Comparison of ENCODE assay signal across 23 cellular contexts in genomic region chr6:7222197-7222596, GRCh38.
DNase-seq lines count a peak whose midpoint lies in the region; ATAC-seq, FAIRE-seq and TF ChIP-seq lines count a peak whose summit lies in the region.
"Had no signal": no experiment of that assay in that cellular context is flagged by ENCODE, and none has a peak within 500 bp of the region (broad histone marks: within the 10 kb centered on the region; RNA-seq: fewer than 3 reads in every experiment).

No MANE protein-coding gene starts in this region.

- BruUV-seq in GM12878 (replicated peaks; lab: Mats Ljungman, UMichigan) (TSS peak; percentile 14), A673 (replicated peaks; lab: Mats Ljungman, UMichigan) (no TSS peak)

- peak; percentile 11 for ATAC-seq in Right ventricle myocardium superior (ENCODE audit: poor library complexity)
- ATAC-seq in GM12878: no peak
- no peak for ATAC-seq in HG02840 (IDR thresholded peaks at IDR 0.05; ENCODE audit: low FRiP score, unreplicated experiment)
- no peak for ATAC-seq in activated T-cell treated with anti-CD3 and anti-CD28 coated beads, Interleukin-2, amount 50 U/mL, for 72 hours (replicated peaks in 1 of 2)
- ATAC-seq: CD8-positive, alpha-beta T cell; HCT116 had no signal

- H2BK15ac ChIP-seq in mesenchymal stem cell (ENCODE audit: low read depth, poor library complexity, severe bottlenecking): no peak overlapping the region

- intact Hi-C loops in Right ventricle myocardium superior (cut with DNase I) (no loop called here), GM12878 (cut with micrococcal nuclease; ENCODE audit: unreplicated experiment) (no loop called here), A673 (cut with micrococcal nuclease; ENCODE audit: unreplicated experiment) (no loop called here)

- DNase-seq in Right ventricle myocardium superior (no peak), right atrium auricular region (ENCODE audit: low spot score) (no peak), GM12878 (ENCODE audit: low read depth, low spot score) (no peak), mesenchymal stem cell (no peak), A673 (ENCODE audit: low spot score) (no peak)
- no peak for DNase-seq in activated T-cell treated with anti-CD3 and anti-CD28 coated beads, Interleukin-2, amount 50 U/mL, for 72 hours
- DNase-seq: 8988T; AML-193; C1 segment of cervical spinal cord; CD8-positive, alpha-beta T cell; Karpas-422; MV-4-11; NCI-H1694 treated with DMSO at 0.1 percent for 48 hours; NCI-H446; NCI-H526; OCI-M1; SHP77 had no signal

- H3K4me1 ChIP-seq in right atrium auricular region (peaks cover 0 to 64% of the 10 kb centered on the region in 2 donors), GM12878 (ENCODE audit: control insufficient read depth, insufficient read depth, low read length) (no peaks in the 10 kb centered on the region), mesenchymal stem cell (ENCODE audit: control insufficient read depth, insufficient read depth, low read depth, low read length) (peaks cover 5% of the 10 kb centered on the region), subcutaneous abdominal adipose tissue (ENCODE audit: control insufficient read depth in 5 of 5, insufficient read depth in 5 of 5, low read length in 5 of 5) (peaks cover 5 to 51% (median 41%) of the 10 kb centered on the region in 5 donors), A673 (ENCODE audit: insufficient read depth, low read length, poor library complexity, severe bottlenecking) (peaks cover 31% of the 10 kb centered on the region)

- H4K8ac ChIP-seq in mesenchymal stem cell (ENCODE audit: low read length): peak overlapping the region; percentile 17

- TF ChIP-seq CTCF in right atrium auricular region (IDR thresholded peaks at IDR 0.05) (no peak), GM12878 (IDR thresholded peaks at IDR 0.05 in 2 of 3, conservative IDR thresholded peaks at IDR 0.05 in 1 of 3; ENCODE audit: control insufficient read depth in 2 of 3, extremely low read depth in 1 of 3, insufficient read depth in 1 of 3, low read depth in 3 of 3, low read length in 3 of 3) (no peak), A673 (conservative IDR thresholded peaks at IDR 0.05; ENCODE audit: low read depth, low read length) (no peak)

- H3K27me3 Mint-ChIP-seq in activated T-cell treated with anti-CD3 and anti-CD28 coated beads, Interleukin-2, amount 50 U/mL, for 72 hours (ENCODE audit: low read depth): no peaks in the 10 kb centered on the region
- H3K27me3 Mint-ChIP-seq: IgD-negative memory B cell had no signal

- H2BK12ac ChIP-seq in mesenchymal stem cell (ENCODE audit: low read length in 2 of 2): no peak overlapping the region

- no peak overlapping the region for H3K27ac Mint-ChIP-seq in activated T-cell treated with anti-CD3 and anti-CD28 coated beads, Interleukin-2, amount 50 U/mL, for 72 hours

- in situ Hi-C loops in GM12878 (cut with MboI): no loop called here

- H3K9ac ChIP-seq in GM12878 (ENCODE audit: control insufficient read depth, insufficient read depth, low read length) (no peak overlapping the region), mesenchymal stem cell (ENCODE audit: low read length) (no peak overlapping the region), subcutaneous abdominal adipose tissue (ENCODE audit: low read length in 5 of 5) (no peak overlapping the region)

- H3K9me3 Mint-ChIP-seq in activated T-cell treated with anti-CD3 and anti-CD28 coated beads, Interleukin-2, amount 50 U/mL, for 72 hours: no peaks in the 10 kb centered on the region
- H3K9me3 Mint-ChIP-seq: CD8-positive, alpha-beta T cell; IgD-negative memory B cell had no signal

- TF ChIP-seq RAD21 in GM12878 (IDR thresholded peaks at IDR 0.05; ENCODE audit: insufficient read depth, low read depth, low read length): no peak

- H3K14ac ChIP-seq in mesenchymal stem cell (ENCODE audit: low read length in 2 of 2): no peak overlapping the region

- H4K91ac ChIP-seq in mesenchymal stem cell (ENCODE audit: low read length): no peak overlapping the region

- H3K23ac ChIP-seq in mesenchymal stem cell (ENCODE audit: low read length in 2 of 2): no peak overlapping the region

- H2BK120ac ChIP-seq in mesenchymal stem cell (ENCODE audit: low read depth, low read length): no peak overlapping the region

- H3K79me1 ChIP-seq in mesenchymal stem cell (replicated peaks; ENCODE audit: low read length, poor library complexity, severe bottlenecking): peaks cover 43% of the 10 kb centered on the region

- H3K4me2 ChIP-seq in GM12878 (ENCODE audit: control insufficient read depth, insufficient read depth) (no peak overlapping the region), mesenchymal stem cell (ENCODE audit: low read length, poor library complexity, severe bottlenecking) (no peak overlapping the region)

- H3K27ac ChIP-seq in right atrium auricular region (peak overlapping the region in 1 of 2 donors; percentile 8), GM12878 (ENCODE audit: control insufficient read depth, insufficient read depth) (no peak overlapping the region), mesenchymal stem cell (ENCODE audit: low read length, poor library complexity, severe bottlenecking) (no peak overlapping the region), subcutaneous abdominal adipose tissue (ENCODE audit: low read depth, low read length) (peak overlapping the region; percentile 46), A673 (ENCODE audit: low read depth, low read length, poor library complexity, severe bottlenecking) (no peak overlapping the region)

- H3K79me2 ChIP-seq in GM12878 (ENCODE audit: control insufficient read depth, insufficient read depth, low read length): no peaks in the 10 kb centered on the region; the same call in 1 of the 2 replicates

- 98% methylated on average over 5 of the region's 5 CpGs for WGBS in GM12878 (ENCODE audit: insufficient coverage, insufficient replicate concordance, low lambda C conversion rate, missing lambda C conversion rate)
- WGBS in mesenchymal stem cell: 100% methylated on average over 4 of the region's 5 CpGs

- no peaks in the 10 kb centered on the region for H3K27me3 ChIP-seq in right atrium auricular region
- no peaks in the 10 kb centered on the region for H3K27me3 ChIP-seq in GM12878 (replicated peaks in 1 of 2; ENCODE audit: control insufficient read depth in 2 of 2, insufficient read depth in 2 of 2, low read length in 1 of 2)
- H3K27me3 ChIP-seq in mesenchymal stem cell (ENCODE audit: control insufficient read depth in 1 of 2, insufficient read depth in 1 of 2, low read length in 2 of 2): no peaks in the 10 kb centered on the region
- no peaks in the 10 kb centered on the region for H3K27me3 ChIP-seq in subcutaneous abdominal adipose tissue (ENCODE audit: control insufficient read depth in 5 of 5, insufficient read depth in 4 of 5, low read length in 5 of 5)
- no peaks in the 10 kb centered on the region for H3K27me3 ChIP-seq in A673 (replicated peaks; ENCODE audit: insufficient read depth, low read depth, low read length, poor library complexity)

- no peak for TF ChIP-seq POLR2A in GM12878 (IDR thresholded peaks at IDR 0.05; ENCODE audit: low read depth, low read length)

- no peak overlapping the region for H3K4me3 Mint-ChIP-seq in activated T-cell treated with anti-CD3 and anti-CD28 coated beads, Interleukin-2, amount 50 U/mL, for 72 hours
- H3K4me3 Mint-ChIP-seq: CD8-positive, alpha-beta T cell; IgD-negative memory B cell had no signal

- H3K36me3 Mint-ChIP-seq in activated T-cell treated with anti-CD3 and anti-CD28 coated beads, Interleukin-2, amount 50 U/mL, for 72 hours (ENCODE audit: insufficient read depth in 2 of 2): peaks cover 0 to 6% of the 10 kb centered on the region in 2 donors

- H3K18ac ChIP-seq in mesenchymal stem cell (ENCODE audit: low read depth in 1 of 2, low read length in 2 of 2): no peak overlapping the region

- no peak overlapping the region for H2AK5ac ChIP-seq in mesenchymal stem cell (ENCODE audit: low read length, severe bottlenecking)

- TF ChIP-seq EP300 in GM12878 (IDR thresholded peaks at IDR 0.05; ENCODE audit: borderline replicate concordance in 1 of 2, control insufficient read depth in 1 of 2, low read depth in 2 of 2, low read length in 2 of 2): no peak

- SMC1A ChIA-PET in GM12878 (lab: Charles Lee; ENCODE audit: uncharacterized antibody, unreplicated experiment): no interaction called here

- no peaks in the 10 kb centered on the region for H3K9me3 ChIP-seq in right atrium auricular region
- no peaks in the 10 kb centered on the region for H3K9me3 ChIP-seq in GM12878 (replicated peaks; ENCODE audit: control insufficient read depth, insufficient read depth, low read length)
- no peaks in the 10 kb centered on the region for H3K9me3 ChIP-seq in mesenchymal stem cell (ENCODE audit: control insufficient read depth, low read length)
- H3K9me3 ChIP-seq in subcutaneous abdominal adipose tissue (ENCODE audit: control insufficient read depth in 5 of 5, low read length in 5 of 5): no peaks in the 10 kb centered on the region
- H3K9me3 ChIP-seq in A673 (ENCODE audit: low read depth, low read length, poor library complexity, severe bottlenecking): no peaks in the 10 kb centered on the region

- H3K4me3 ChIP-seq in right atrium auricular region: no peak overlapping the region
- H3K4me3 ChIP-seq in GM12878: no peak overlapping the region
- H3K4me3 ChIP-seq in mesenchymal stem cell (ENCODE audit: insufficient read depth in 1 of 2, low read depth in 1 of 2, low read length in 2 of 2): no peak overlapping the region
- H3K4me3 ChIP-seq in subcutaneous abdominal adipose tissue (ENCODE audit: low read depth in 1 of 5, low read length in 5 of 5): no peak overlapping the region
- H3K4me3 ChIP-seq in A673 (ENCODE audit: low read depth, low read length, poor library complexity, severe bottlenecking): no peak overlapping the region

- H3K36me3 ChIP-seq in right atrium auricular region (peaks cover 11% of the 10 kb centered on the region), GM12878 (ENCODE audit: control insufficient read depth in 2 of 2, insufficient read depth in 2 of 2, low read length in 1 of 2) (peaks cover 26 to 45% of the 10 kb centered on the region in 2 experiments), mesenchymal stem cell (ENCODE audit: control insufficient read depth in 1 of 2, insufficient read depth in 2 of 2, low read depth in 1 of 2, low read length in 2 of 2) (peaks cover 45 to 75% of the 10 kb centered on the region in 2 experiments), subcutaneous abdominal adipose tissue (ENCODE audit: control insufficient read depth in 5 of 5, insufficient read depth in 5 of 5, low read length in 5 of 5) (peaks cover 9 to 52% (median 37%) of the 10 kb centered on the region in 5 donors), A673 (ENCODE audit: insufficient read depth, low read length, poor library complexity, severe bottlenecking) (peaks cover 21% of the 10 kb centered on the region)

- H3K4ac ChIP-seq in mesenchymal stem cell (ENCODE audit: low read depth in 1 of 2, low read length in 2 of 2): no peak overlapping the region

- CTCF ChIA-PET in GM12878 (lab: Yijun Ruan, JAX) (no interaction called here), A673 (lab: Charles Lee) (no interaction called here)

- POLR2A ChIA-PET in GM12878 (lab: Charles Lee) (no interaction called here), A673 (lab: Charles Lee; ENCODE audit: low non-redundant PET) (no interaction called here)

- H3K4me1 Mint-ChIP-seq in activated T-cell treated with anti-CD3 and anti-CD28 coated beads, Interleukin-2, amount 50 U/mL, for 72 hours (ENCODE audit: low read depth): peaks cover 8% of the 10 kb centered on the region

- H2AFZ ChIP-seq in GM12878 (ENCODE audit: control insufficient read depth, low read depth, low read length) (no peak overlapping the region), mesenchymal stem cell (ENCODE audit: low read depth, low read length) (no peak overlapping the region)

- RAD21 ChIA-PET in GM12878 (lab: Charles Lee; ENCODE audit: unreplicated experiment): no interaction called here

- no peak for FAIRE-seq in GM12878 (lab: Jason Lieb, UNC)
- FAIRE-seq: GM12892, H1 had no signal

- H2BK5ac ChIP-seq in mesenchymal stem cell (ENCODE audit: low read depth, low read length, poor library complexity, severe bottlenecking): no peak overlapping the region

- no peaks in the 10 kb centered on the region for H4K20me1 ChIP-seq in GM12878 (ENCODE audit: control insufficient read depth, insufficient read depth)
